8 cellular contexts compared by ENCODE assay signal in the genomic region with DNA sequence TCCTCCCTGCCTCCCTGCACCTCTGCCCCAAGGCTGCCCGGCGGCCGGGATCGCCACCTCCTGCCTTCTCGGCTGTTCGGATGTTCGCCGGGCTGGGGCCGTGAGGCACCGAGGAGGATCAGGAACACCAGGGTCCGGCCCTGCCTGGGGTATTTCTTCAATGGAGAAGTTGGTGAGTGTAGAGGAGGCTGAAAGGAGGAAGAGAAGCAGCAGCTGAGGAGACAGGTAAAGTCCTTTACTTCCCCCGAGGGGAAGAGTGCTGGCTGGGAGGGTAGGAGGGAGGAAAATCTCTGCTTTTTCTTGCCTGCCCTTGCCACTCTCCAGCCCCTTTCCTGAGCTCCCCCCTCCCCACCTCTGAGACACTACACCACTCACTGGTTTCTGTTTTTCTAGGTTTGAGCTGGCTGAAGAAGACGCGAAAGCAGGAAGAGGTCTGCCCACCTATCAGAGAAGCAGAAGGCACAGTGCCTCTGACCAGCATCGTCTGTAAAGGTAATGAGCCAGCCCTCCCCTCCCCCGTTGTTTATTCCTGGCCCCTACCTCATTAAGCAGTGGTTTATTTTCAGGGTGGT. TPM values are rescaled to one million over a fixed set of nuclear protein-coding genes. Genes with fewer than 3 reads are reported as not detected.
DNase-seq lines count a peak whose midpoint lies in the region; ATAC-seq and TF ChIP-seq lines count a peak whose summit lies in the region.

No MANE protein-coding gene starts in this region.

- H3K9ac ChIP-seq in iPS-15b (ENCODE audit: low read depth, low read length) = peak overlapping the region; percentile 74

- H3K36me3 Mint-ChIP-seq in activated naive CD4-positive, alpha-beta T cell treated with anti-CD3 and anti-CD28 coated beads, Interleukin-2, amount 50 U/mL, for 72 hours = peaks cover 18 to 23% of the 10 kb centered on the region in 2 donors

- peak overlapping the region; percentile 72 for H3K4me3 ChIP-seq in cardiac muscle cell
- H3K4me3 ChIP-seq in iPS-15b (ENCODE audit: low read depth, low read length) = peak overlapping the region; percentile 96

- TF ChIP-seq CTCF in cardiac muscle cell (IDR thresholded peaks at IDR 0.05; ENCODE audit: low read depth, low read length) = no peak

- DNase-seq in cardiac muscle cell (ENCODE audit: low read depth in 1 of 2, low spot score in 1 of 2) (peak; percentile 3 to 14), left ventricle myocardium superior (no peak), NK-92 (lab: John Stamatoyannopoulos, UW; ENCODE audit: unreplicated experiment) (peak; percentile 19), cerebellum (ENCODE audit: low spot score) (no peak)
- peak; percentile 51 to 65 for DNase-seq in activated naive CD4-positive, alpha-beta T cell treated with anti-CD3 and anti-CD28 coated beads, Interleukin-2, amount 50 U/mL, for 72 hours (ENCODE audit: low spot score in 2 of 2)
- peak; percentile 64 for DNase-seq in stimulated activated CD4-positive, alpha-beta T cell treated with anti-CD3 and anti-CD28 coated beads, Interleukin-1b, Interleukin-23, amount 100 ng/mL, for 48 hours

- intact Hi-C loops in left ventricle myocardium superior (cut with micrococcal nuclease) = no loop called here

- H3K27ac Mint-ChIP-seq in activated naive CD4-positive, alpha-beta T cell treated with anti-CD3 and anti-CD28 coated beads, Interleukin-2, amount 50 U/mL, for 72 hours = peak overlapping the region in 1 of 2 donors; percentile 99

- H3K27ac ChIP-seq in cardiac muscle cell = peak overlapping the region; percentile 31

- ATAC-seq in left ventricle myocardium superior = no peak
- peak; percentile 41 for ATAC-seq in HG02759 (IDR thresholded peaks at IDR 0.05; ENCODE audit: unreplicated experiment)
- peak; percentile 66 to 69 for ATAC-seq in activated naive CD4-positive, alpha-beta T cell treated with anti-CD3 and anti-CD28 coated beads, Interleukin-2, amount 50 U/mL, for 72 hours

- no peaks in the 10 kb centered on the region for H3K9me3 Mint-ChIP-seq in activated naive CD4-positive, alpha-beta T cell treated with anti-CD3 and anti-CD28 coated beads, Interleukin-2, amount 50 U/mL, for 72 hours

- no peaks in the 10 kb centered on the region for H3K9me3 ChIP-seq in cardiac muscle cell (ENCODE audit: low read depth)
- no peaks in the 10 kb centered on the region for H3K9me3 ChIP-seq in iPS-15b (ENCODE audit: control insufficient read depth, insufficient read depth, low read length)

- H3K4me1 ChIP-seq in cardiac muscle cell (ENCODE audit: low read depth) (peaks cover 3% of the 10 kb centered on the region), iPS-15b (ENCODE audit: control insufficient read depth, insufficient read depth, low read length) (peaks cover 2% of the 10 kb centered on the region)

- H3K27me3 ChIP-seq in cardiac muscle cell = no peaks in the 10 kb centered on the region
- no peaks in the 10 kb centered on the region for H3K27me3 ChIP-seq in iPS-15b (ENCODE audit: control insufficient read depth, insufficient read depth, low read length)

- H3K36me3 ChIP-seq in cardiac muscle cell (no peaks in the 10 kb centered on the region), iPS-15b (ENCODE audit: control insufficient read depth, insufficient read depth, low read length) (no peaks in the 10 kb centered on the region)

RNA-seq across cellular contexts. Expression of a gene that starts 0.5 kb away (rescaled TPM):
- total RNA-seq in cardiac muscle cell (18.3 and 19.2 TPM in 2 replicates), left ventricle myocardium superior (6.8 TPM), cerebellum (15.2 TPM)
- 6.8 and 10.7 TPM in 2 replicates for polyA plus RNA-seq in cardiac muscle cell
- total RNA-seq in activated naive CD4-positive, alpha-beta T cell treated with anti-CD3 and anti-CD28 coated beads, Interleukin-2, amount 50 U/mL, for 72 hours = 10 to 100 TPM; 23.4 to 30.1 TPM

RNA-seq across cellular contexts. Expression of a gene that starts 0.9 kb away (rescaled TPM):
- total RNA-seq in cardiac muscle cell (6.5 and 7.4 TPM in 2 replicates), left ventricle myocardium superior (7.7 TPM), cerebellum (50.0 TPM)
- polyA plus RNA-seq in cardiac muscle cell = 7.5 and 9.2 TPM in 2 replicates
- 10 to 100 TPM; 48.9 to 63.9 TPM for total RNA-seq in activated naive CD4-positive, alpha-beta T cell treated with anti-CD3 and anti-CD28 coated beads, Interleukin-2, amount 50 U/mL, for 72 hours

Comparison
In these comparisons a context has a peak if more than half of its experiments do, and no peak if none do; other contexts are left out.
1. DNase-seq: peak in cardiac muscle cell (2 of 2), NK-92 (single experiment), activated naive CD4-positive, alpha-beta T cell treated with anti-CD3 and anti-CD28 coated beads, Interleukin-2, amount 50 U/mL, for 72 hours (2 of 2) and stimulated activated CD4-positive, alpha-beta T cell treated with anti-CD3 and anti-CD28 coated beads, Interleukin-1b, Interleukin-23, amount 100 ng/mL, for 48 hours (single experiment); none in left ventricle myocardium superior (single experiment) and cerebellum (single experiment).